In genomic region chr15:51155906-51156305, GRCh38 we compare ENCODE assay signal across 24 cellular contexts.
A peak's percentile ranks its signal among the peaks of the same experiment; 100 is the strongest.
DNase-seq lines count a peak whose midpoint lies in the region; ATAC-seq, FAIRE-seq and TF ChIP-seq lines count a peak whose summit lies in the region.
"Had no signal": no experiment of that assay in that cellular context is flagged by ENCODE, and none has a peak within 500 bp of the region (broad histone marks: within the 10 kb centered on the region; RNA-seq: fewer than 3 reads in every experiment).

No MANE protein-coding gene starts in this region.

- CTCF ChIA-PET in endothelial cell of umbilical vein (lab: Charles Lee): interaction anchor here (1.0 to 2.1 kb wide), 2 partner anchors 22 to 36 kb away, joined by 3 to 15 read pairs; no protein-coding TSS in a partner anchor

- H3K27me3 Mint-ChIP-seq in nephron (ENCODE audit: low read depth): peaks cover 18% of the 10 kb centered on the region
- peaks cover 33% of the 10 kb centered on the region for H3K27me3 Mint-ChIP-seq in T-helper 2 cell treated with Interferon-gamma antibody and Interleukin-4, amounts not matched to agents 5 μg/mL and 100 μg/mL, for 36 hours (ENCODE audit: low read depth)

- H3K4me3 Mint-ChIP-seq in nephron: peak overlapping the region in 1 of 3 experiments; percentile 40
- H3K4me3 Mint-ChIP-seq in T-helper 2 cell treated with Interferon-gamma antibody and Interleukin-4, amounts not matched to agents 5 μg/mL and 100 μg/mL, for 36 hours: no peak overlapping the region
- H3K4me3 Mint-ChIP-seq: CD4-positive, alpha-beta memory T cell had no signal

- peaks cover 38% of the 10 kb centered on the region for H3K4me1 Mint-ChIP-seq in nephron
- no peaks in the 10 kb centered on the region for H3K4me1 Mint-ChIP-seq in T-helper 2 cell treated with Interferon-gamma antibody and Interleukin-4, amounts not matched to agents 5 μg/mL and 100 μg/mL, for 36 hours (ENCODE audit: low read depth)
- H3K4me1 Mint-ChIP-seq: CD4-positive, alpha-beta memory T cell had no signal

- no peaks in the 10 kb centered on the region for H3K9me3 Mint-ChIP-seq in nephron
- H3K9me3 Mint-ChIP-seq in T-helper 2 cell treated with Interferon-gamma antibody and Interleukin-4, amounts not matched to agents 5 μg/mL and 100 μg/mL, for 36 hours: no peaks in the 10 kb centered on the region

- H3K4me2 ChIP-seq in endothelial cell of umbilical vein (ENCODE audit: insufficient read depth, low read length): no peak overlapping the region

- H4K20me1 ChIP-seq in endothelial cell of umbilical vein (replicated peaks; ENCODE audit: control insufficient read depth, extremely low read depth, insufficient read depth, low read length): no peaks in the 10 kb centered on the region

- H3K36me3 Mint-ChIP-seq in nephron (ENCODE audit: low read depth): no peaks in the 10 kb centered on the region
- H3K36me3 Mint-ChIP-seq in T-helper 2 cell treated with Interferon-gamma antibody and Interleukin-4, amounts not matched to agents 5 μg/mL and 100 μg/mL, for 36 hours (ENCODE audit: low read depth): no peaks in the 10 kb centered on the region
- H3K36me3 Mint-ChIP-seq: CD4-positive, alpha-beta memory T cell had no signal

- H3K27me3 ChIP-seq in endothelial cell of umbilical vein (ENCODE audit: control insufficient read depth in 2 of 2, insufficient read depth in 2 of 2, low read length in 2 of 2): peaks cover 2 to 4% of the 10 kb centered on the region in 2 experiments

- POLR2A ChIA-PET in endothelial cell of umbilical vein (lab: Charles Lee): no interaction called here

- peak; percentile 74 for FAIRE-seq in endothelial cell of umbilical vein (lab: Jason Lieb, UNC)
- FAIRE-seq: G401.6 had no signal

- ATAC-seq in left ventricle myocardium superior (peak; percentile 29), Right ventricle myocardium inferior (no peak), HG03280 (IDR thresholded peaks at IDR 0.05; ENCODE audit: unreplicated experiment) (no peak)
- ATAC-seq: PC-3 had no signal

- no peak overlapping the region for H3K27ac ChIP-seq in endothelial cell of umbilical vein (ENCODE audit: insufficient read depth, low read depth, low read length)
- H3K27ac ChIP-seq: GM23248 had no signal

- no peak overlapping the region for H3K4me3 ChIP-seq in endothelial cell of umbilical vein (replicated peaks in 1 of 3; ENCODE audit: insufficient read depth in 1 of 3, low read depth in 1 of 3, low read length in 3 of 3)
- H3K4me3 ChIP-seq: GM23248 had no signal

- TF ChIP-seq POLR2A in endothelial cell of umbilical vein (IDR thresholded peaks at IDR 0.05; ENCODE audit: low read depth, low read length): no peak

- H3K79me2 ChIP-seq in endothelial cell of umbilical vein (ENCODE audit: control insufficient read depth, insufficient read depth, low read length): no peaks in the 10 kb centered on the region

- TF ChIP-seq CTCF in endothelial cell of umbilical vein (IDR thresholded peaks at IDR 0.05; ENCODE audit: extremely low read depth in 1 of 2, insufficient read depth in 1 of 2, low read depth in 1 of 2, low read length in 2 of 2): no peak
- TF ChIP-seq CTCF in nephron (IDR thresholded peaks at IDR 0.05; ENCODE audit: unreplicated experiment in 3 of 3): no peak

- H3K9me1 ChIP-seq in endothelial cell of umbilical vein (replicated peaks; ENCODE audit: control insufficient read depth, extremely low read depth, insufficient read depth, low read length): no peaks in the 10 kb centered on the region

- BruUV-seq in endothelial cell of umbilical vein (replicated peaks; lab: Mats Ljungman, UMichigan): no TSS peak

- DNase-seq in left ventricle myocardium superior (no peak), Right ventricle myocardium inferior (ENCODE audit: missing footprints) (no peak), endothelial cell of umbilical vein (ENCODE audit: low read depth, low spot score) (peak; percentile 52), DMS53 treated with DMSO at 0.1 percent for 48 hours (lab: John Stamatoyannopoulos, UW; ENCODE audit: unreplicated experiment) (no peak)
- DNase-seq in T-helper 2 cell treated with Interferon-gamma antibody and Interleukin-4, amounts not matched to agents 5 μg/mL and 100 μg/mL, for 36 hours (ENCODE audit: low spot score): no peak
- DNase-seq: C1 segment of cervical spinal cord; CD4-positive, alpha-beta memory T cell; COR-L47; DMS53; GM23248; H7; IMR-90; KG1; NCI-H1092; NCI-H1417 treated with DMSO at 0.1 percent for 48 hours; NCI-H1694 treated with DMSO at 0.1 percent for 48 hours; NCI-H2081 treated with DMSO at 0.1 percent for 48 hours; NCI-H2171; NCI-H748 treated with DMSO at 0.1 percent for 48 hours; NK-92 treated with Interleukin-12 subunit alpha and Interleukin-12 subunit beta, amount 100 ng/mL, for 24 hours; PC-3 had no signal

- H2AFZ ChIP-seq in endothelial cell of umbilical vein (ENCODE audit: low read depth, low read length): no peak overlapping the region
- H2AFZ ChIP-seq: GM23248 had no signal

- intact Hi-C loops in left ventricle myocardium superior (cut with micrococcal nuclease) (no loop called here), Right ventricle myocardium inferior (cut with DNase I) (no loop called here), endothelial cell of umbilical vein (cut with micrococcal nuclease) (no loop called here)

- no peaks in the 10 kb centered on the region for H3K36me3 ChIP-seq in endothelial cell of umbilical vein (ENCODE audit: control insufficient read depth in 2 of 2, extremely low read depth in 1 of 2, insufficient read depth in 2 of 2, low read length in 2 of 2)

- H3K9ac ChIP-seq in endothelial cell of umbilical vein (replicated peaks; ENCODE audit: extremely low read depth, insufficient read depth, low read length): no peak overlapping the region
- H3K9ac ChIP-seq: GM23248 had no signal

- peak overlapping the region; percentile 70 to 82 (median 82) for H3K27ac Mint-ChIP-seq in nephron
- H3K27ac Mint-ChIP-seq in T-helper 2 cell treated with Interferon-gamma antibody and Interleukin-4, amounts not matched to agents 5 μg/mL and 100 μg/mL, for 36 hours: no peak overlapping the region
- H3K27ac Mint-ChIP-seq: CD4-positive, alpha-beta memory T cell had no signal

- no peaks in the 10 kb centered on the region for H3K4me1 ChIP-seq in endothelial cell of umbilical vein (ENCODE audit: control insufficient read depth, extremely low read depth, insufficient read depth, low read length)

- no peaks in the 10 kb centered on the region for H3K9me3 ChIP-seq in endothelial cell of umbilical vein (replicated peaks; ENCODE audit: control insufficient read depth, insufficient read depth, low read length)

- dilution Hi-C loops in endothelial cell of umbilical vein (cut with MboI; ENCODE audit: extremely low pct_ligation_motif_present, low sequenced_read_pairs): no loop called here

TF ChIP-seq in endothelial cell of umbilical vein, 7 proteins besides CTCF, POLR2A, EP300 and RAD21:
- TF ChIP-seq MYC (IDR thresholded peaks at IDR 0.05; ENCODE audit: low read depth, low read length) (no peak), FOS (IDR thresholded peaks at IDR 0.05; ENCODE audit: borderline replicate concordance, insufficient read depth, low read length) (no peak)
